In genomic region chr1:223776826-223777454, GRCh38 we compare ENCODE assay signal across 14 cellular contexts.
A peak's percentile ranks its signal among the peaks of the same experiment; 100 is the strongest.
DNase-seq lines count a peak whose midpoint lies in the region; ATAC-seq and TF ChIP-seq lines count a peak whose summit lies in the region.
"Had no signal": no experiment of that assay in that cellular context is flagged by ENCODE, and none has a peak within 500 bp of the region (broad histone marks: within the 10 kb centered on the region; RNA-seq: fewer than 3 reads in every experiment).

No MANE protein-coding gene starts in this region.

- H3K27me3 ChIP-seq in left ventricle myocardium inferior (ENCODE audit: low read depth), result no peaks in the 10 kb centered on the region
- H3K27me3 ChIP-seq in mesenchymal stem cell (ENCODE audit: control insufficient read depth in 1 of 2, insufficient read depth in 1 of 2, low read length in 2 of 2), result no peaks in the 10 kb centered on the region
- H3K27me3 ChIP-seq in upper lobe of left lung, result no peaks in the 10 kb centered on the region
- H3K27me3 ChIP-seq: BLaER1 had no signal

- H3K14ac ChIP-seq in mesenchymal stem cell (ENCODE audit: low read length in 2 of 2), result no peak overlapping the region

- no peak overlapping the region for H3K4me3 Mint-ChIP-seq in activated naive CD8-positive, alpha-beta T cell treated with anti-CD3 and anti-CD28 coated beads for 36 hours

- no peak overlapping the region for H2BK5ac ChIP-seq in mesenchymal stem cell (ENCODE audit: low read depth, low read length, poor library complexity, severe bottlenecking)

- no peaks in the 10 kb centered on the region for H3K79me1 ChIP-seq in mesenchymal stem cell (replicated peaks; ENCODE audit: low read length, poor library complexity, severe bottlenecking)

- peak overlapping the region; percentile 5 for H2AK5ac ChIP-seq in mesenchymal stem cell (ENCODE audit: low read length, severe bottlenecking)

- H2BK120ac ChIP-seq in mesenchymal stem cell (ENCODE audit: low read depth, low read length), result no peak overlapping the region

- H4K8ac ChIP-seq in mesenchymal stem cell (ENCODE audit: low read length), result no peak overlapping the region

- TF ChIP-seq CTCF in left ventricle myocardium inferior (IDR thresholded peaks at IDR 0.05; ENCODE audit: borderline replicate concordance) (no peak), upper lobe of left lung (IDR thresholded peaks at IDR 0.05) (no peak), foreskin fibroblast (IDR thresholded peaks at IDR 0.05; ENCODE audit: low read depth, low read length) (no peak)

- H3K36me3 ChIP-seq in left ventricle myocardium inferior (peaks cover 77% of the 10 kb centered on the region), mesenchymal stem cell (ENCODE audit: control insufficient read depth in 1 of 2, insufficient read depth in 2 of 2, low read depth in 1 of 2, low read length in 2 of 2) (peaks cover 31 to 86% of the 10 kb centered on the region in 2 experiments), upper lobe of left lung (peaks cover 7 to 94% (median 62%) of the 10 kb centered on the region in 4 donors)

- intact Hi-C loops in left ventricle myocardium inferior (cut with micrococcal nuclease) (no loop called here), left ventricle myocardium superior (cut with micrococcal nuclease) (no loop called here)

- H3K18ac ChIP-seq in mesenchymal stem cell (ENCODE audit: low read depth in 1 of 2, low read length in 2 of 2), result peak overlapping the region in 1 of 2 experiments; percentile 46

- H3K4me3 ChIP-seq in left ventricle myocardium inferior (no peak overlapping the region), mesenchymal stem cell (ENCODE audit: insufficient read depth in 1 of 2, low read depth in 1 of 2, low read length in 2 of 2) (no peak overlapping the region), upper lobe of left lung (no peak overlapping the region), foreskin fibroblast (ENCODE audit: low read depth in 1 of 2, low read length in 2 of 2) (no peak overlapping the region)
- H3K4me3 ChIP-seq: BLaER1, coronary artery had no signal

- no peak overlapping the region for H2AFZ ChIP-seq in mesenchymal stem cell (ENCODE audit: low read depth, low read length)

- peak overlapping the region in 1 of 2 experiments; percentile 42 for H2BK12ac ChIP-seq in mesenchymal stem cell (ENCODE audit: low read length in 2 of 2)

- no peak for ATAC-seq in left ventricle myocardium superior
- ATAC-seq in upper lobe of left lung (ENCODE audit: low FRiP score in 2 of 2), result no peak
- ATAC-seq in GM21515 (IDR thresholded peaks at IDR 0.05; ENCODE audit: unreplicated experiment), result no peak
- no peak for ATAC-seq in GM19351 (IDR thresholded peaks at IDR 0.05; ENCODE audit: unreplicated experiment)

- no peak overlapping the region for H3K23ac ChIP-seq in mesenchymal stem cell (ENCODE audit: low read length in 2 of 2)

- H3K27ac ChIP-seq in left ventricle myocardium inferior (replicated peaks) (peak overlapping the region; percentile 74), mesenchymal stem cell (ENCODE audit: low read length, poor library complexity, severe bottlenecking) (peak overlapping the region; percentile 83), upper lobe of left lung (peak overlapping the region in 3 of 4 donors; percentile 23 to 66 (median 42))
- H3K27ac ChIP-seq: BLaER1 had no signal

- TF ChIP-seq POLR2A in upper lobe of left lung (IDR thresholded peaks at IDR 0.05), result no peak

- TF ChIP-seq EP300 in upper lobe of left lung (IDR thresholded peaks at IDR 0.05), result no peak

- DNase-seq in left ventricle myocardium inferior (no peak), left ventricle myocardium superior (no peak), mesenchymal stem cell (no peak), upper lobe of left lung (no peak), foreskin fibroblast (no peak)
- no peak for DNase-seq in activated naive CD8-positive, alpha-beta T cell treated with anti-CD3 and anti-CD28 coated beads for 36 hours
- DNase-seq: islet precursor cell, NCI-H1048, NCI-H446 treated with DMSO at 0.1 percent for 48 hours, RPMI8226 had no signal

- H3K9ac ChIP-seq in mesenchymal stem cell (ENCODE audit: low read length), result no peak overlapping the region
- H3K9ac ChIP-seq: BLaER1 had no signal

- H3K9me3 Mint-ChIP-seq in activated naive CD8-positive, alpha-beta T cell treated with anti-CD3 and anti-CD28 coated beads for 36 hours, result no peaks in the 10 kb centered on the region

- H2BK15ac ChIP-seq in mesenchymal stem cell (ENCODE audit: low read depth, poor library complexity, severe bottlenecking), result no peak overlapping the region

- peaks cover 61% of the 10 kb centered on the region for H3K4me1 ChIP-seq in left ventricle myocardium inferior
- peaks cover 17% of the 10 kb centered on the region for H3K4me1 ChIP-seq in mesenchymal stem cell (ENCODE audit: control insufficient read depth, insufficient read depth, low read depth, low read length)
- peaks cover 13 to 21% (median 17%) of the 10 kb centered on the region in 4 donors for H3K4me1 ChIP-seq in upper lobe of left lung
- H3K4me1 ChIP-seq: BLaER1 had no signal

- WGBS in mesenchymal stem cell, result 87% methylated on average over 10 of the region's 10 CpGs
- WGBS in upper lobe of left lung, 2 donors, result 88% methylated on average over 10 of the region's 10 CpGs

- no peaks in the 10 kb centered on the region for H3K9me3 ChIP-seq in left ventricle myocardium inferior (replicated peaks)
- H3K9me3 ChIP-seq in mesenchymal stem cell (ENCODE audit: control insufficient read depth, low read length), result no peaks in the 10 kb centered on the region
- no peaks in the 10 kb centered on the region for H3K9me3 ChIP-seq in upper lobe of left lung
- H3K9me3 ChIP-seq: BLaER1 had no signal

- H3K27ac Mint-ChIP-seq in activated naive CD8-positive, alpha-beta T cell treated with anti-CD3 and anti-CD28 coated beads for 36 hours, result peak overlapping the region; percentile 5

- H3K36me3 Mint-ChIP-seq in activated naive CD8-positive, alpha-beta T cell treated with anti-CD3 and anti-CD28 coated beads for 36 hours, result peaks cover 18% of the 10 kb centered on the region

- no peak overlapping the region for H4K91ac ChIP-seq in mesenchymal stem cell (ENCODE audit: low read length)

- no peak overlapping the region for H3K4ac ChIP-seq in mesenchymal stem cell (ENCODE audit: low read depth in 1 of 2, low read length in 2 of 2)

- H3K4me1 Mint-ChIP-seq in activated naive CD8-positive, alpha-beta T cell treated with anti-CD3 and anti-CD28 coated beads for 36 hours, result peaks cover 22% of the 10 kb centered on the region

- no peak overlapping the region for H3K4me2 ChIP-seq in mesenchymal stem cell (ENCODE audit: low read length, poor library complexity, severe bottlenecking)
- H3K4me2 ChIP-seq: BLaER1 had no signal

- no peaks in the 10 kb centered on the region for H3K27me3 Mint-ChIP-seq in activated naive CD8-positive, alpha-beta T cell treated with anti-CD3 and anti-CD28 coated beads for 36 hours
